Comparison of ENCODE assay signal across 1 cellular context in genomic region chr5:527646-528591, GRCh38.
A peak's percentile ranks its signal among the peaks of the same experiment; 100 is the strongest.
TF ChIP-seq lines count a peak whose summit lies in the region.

No MANE protein-coding gene starts in this region.

TF ChIP-seq in H1, 55 proteins besides CTCF, POLR2A, EP300 and RAD21 (continued from another document):
- TF ChIP-seq E2F6 (IDR thresholded peaks at IDR 0.05) (peak; percentile 16; the same call in 1 of the 2 replicates), CREB1 (IDR thresholded peaks at IDR 0.05) (no peak), HDAC6 (IDR thresholded peaks at IDR 0.05; ENCODE audit: low read depth, low read length) (no peak), CBX8 (IDR thresholded peaks at IDR 0.05; ENCODE audit: borderline replicate concordance, low read depth, low read length) (no peak), ZNF274 (IDR thresholded peaks at IDR 0.05; ENCODE audit: borderline replicate concordance, extremely low read depth, low read length) (no peak), MAX (IDR thresholded peaks at IDR 0.05) (peak; percentile 79), JUN (IDR thresholded peaks at IDR 0.05; ENCODE audit: low read depth, low read length) (no peak)
